In genomic region chr22:39532215-39533071, GRCh38 we compare ENCODE assay signal across 8 cellular contexts. TPM values are rescaled to one million over a fixed set of nuclear protein-coding genes. Genes with fewer than 3 reads are reported as not detected.
DNase-seq lines count a peak whose midpoint lies in the region; ATAC-seq and TF ChIP-seq lines count a peak whose summit lies in the region.

TSS of gene RPS19BP1 (minus strand) at chr22:39532748. CDS start at chr22:39532738, 10 bp downstream.

- H3K9ac ChIP-seq in mammary epithelial cell (ENCODE audit: insufficient read depth, low read length) (peak within 1 kb of the TSS; percentile 79), skeletal muscle tissue (ENCODE audit: low read depth in 1 of 3, low read length in 3 of 3) (peak within 1 kb of the TSS; percentile 89 to 99 (median 99))

- peaks cover 15% of the 10 kb centered on the region for H3K4me1 ChIP-seq in ACC112 (ENCODE audit: control insufficient read depth, insufficient read depth, low read length, unreplicated experiment)
- peaks cover 41% of the 10 kb centered on the region for H3K4me1 ChIP-seq in mammary epithelial cell (ENCODE audit: insufficient read depth, low read length)
- peaks cover 48 to 56% (median 49%) of the 10 kb centered on the region in 3 donors for H3K4me1 ChIP-seq in skeletal muscle tissue (ENCODE audit: control insufficient read depth in 3 of 3, insufficient read depth in 3 of 3, low read length in 3 of 3)

- H3K27me3 ChIP-seq in ACC112 (ENCODE audit: insufficient read depth, low read length) (no peaks in the 10 kb centered on the region), WERI-Rb-1 (ENCODE audit: insufficient read depth, low read depth, severe bottlenecking) (no peaks in the 10 kb centered on the region), mammary epithelial cell (ENCODE audit: insufficient read depth, low read length) (no peaks in the 10 kb centered on the region), skeletal muscle tissue (ENCODE audit: control insufficient read depth in 3 of 3, insufficient read depth in 3 of 3, low read length in 3 of 3) (peaks cover 0 to 10% (median 3%) of the 10 kb centered on the region in 3 donors)

- in situ Hi-C loops in mammary epithelial cell (cut with MboI; ENCODE audit: low sequenced_read_pairs in 2 of 2) = loop anchor here (10.0 to 25.0 kb wide), 3 partner anchors 655 to 832 kb away; partner anchors contain the start of genes ADSL (in 1 of the 2) and TNRC6B (in 1 of the 2)

- peak; percentile 83 for ATAC-seq in GM18870 (IDR thresholded peaks at IDR 0.05; ENCODE audit: unreplicated experiment)
- ATAC-seq in HG03135 (IDR thresholded peaks at IDR 0.05; ENCODE audit: unreplicated experiment) = peak; percentile 75

- peak within 1 kb of the TSS; percentile 86 for H3K4me2 ChIP-seq in mammary epithelial cell (ENCODE audit: insufficient read depth, low read depth, low read length)

- dilution Hi-C loops in mammary epithelial cell (cut with HindIII; ENCODE audit: low sequenced_read_pairs) = no loop called here

- peaks cover under 1% of the 10 kb centered on the region for H4K20me1 ChIP-seq in mammary epithelial cell (ENCODE audit: insufficient read depth, low read length)

- H3K4me3 ChIP-seq in ACC112 (ENCODE audit: low read depth, low read length) = peak within 1 kb of the TSS; percentile 98
- H3K4me3 ChIP-seq in WERI-Rb-1 (ENCODE audit: low read depth, low read length) = peak within 1 kb of the TSS; percentile 91
- peak within 1 kb of the TSS; percentile 65 to 85 (median 80) for H3K4me3 ChIP-seq in mammary epithelial cell (replicated peaks in 1 of 3; ENCODE audit: insufficient read depth in 1 of 3, low read depth in 2 of 3, low read length in 3 of 3)
- peak within 1 kb of the TSS; percentile 98 for H3K4me3 ChIP-seq in iPS-18c (ENCODE audit: insufficient read depth, low read depth, low read length)
- H3K4me3 ChIP-seq in skeletal muscle tissue (ENCODE audit: low read length in 3 of 3) = peak within 1 kb of the TSS; percentile 95 to 96 (median 95)

- H2AFZ ChIP-seq in ACC112 (ENCODE audit: low read length, unreplicated experiment) (peak within 1 kb of the TSS; percentile 89), mammary epithelial cell (ENCODE audit: low read depth, low read length) (peak within 1 kb of the TSS; percentile 92)

- intact Hi-C loops in mammary epithelial cell (cut with micrococcal nuclease) = loop anchor here (1.0 to 10.0 kb wide), 5 partner anchors 412 to 816 kb away; no protein-coding TSS in a partner anchor

- H3K9me3 ChIP-seq in WERI-Rb-1 (ENCODE audit: severe bottlenecking) (no peaks in the 10 kb centered on the region), mammary epithelial cell (replicated peaks; ENCODE audit: insufficient read depth, low read length) (no peaks in the 10 kb centered on the region), iPS-18c (ENCODE audit: control insufficient read depth, insufficient read depth, low read length) (no peaks in the 10 kb centered on the region), skeletal muscle tissue (ENCODE audit: control insufficient read depth in 3 of 3, low read length in 3 of 3) (no peaks in the 10 kb centered on the region)

- H3K79me2 ChIP-seq in ACC112 (ENCODE audit: control insufficient read depth, insufficient read depth, low read length, unreplicated experiment) = peaks cover 18% of the 10 kb centered on the region
- peaks cover 45% of the 10 kb centered on the region for H3K79me2 ChIP-seq in mammary epithelial cell (ENCODE audit: insufficient read depth, low read length)

- H3K27ac ChIP-seq in ACC112 (ENCODE audit: low read depth, low read length) (peak within 1 kb of the TSS; percentile 47), WERI-Rb-1 (peak within 1 kb of the TSS; percentile 87), mammary epithelial cell (ENCODE audit: insufficient read depth, low read depth, low read length) (peak within 1 kb of the TSS; percentile 52), skeletal muscle tissue (ENCODE audit: low read depth, low read length) (peak within 1 kb of the TSS; percentile 85)

- CTCF ChIA-PET in mammary epithelial cell (lab: Charles Lee; ENCODE audit: low non-redundant PET) = no interaction called here

- no TSS peak for BruUV-seq in mammary epithelial cell (replicated peaks; lab: Mats Ljungman, UMichigan)

- WGBS in mammary epithelial cell (ENCODE audit: low coverage, missing lambda C conversion rate) = 2% methylated on average over 22 of the region's 67 CpGs

- no peaks in the 10 kb centered on the region for H3K36me3 ChIP-seq in ACC112 (ENCODE audit: insufficient read depth, low read length)
- H3K36me3 ChIP-seq in WERI-Rb-1 = peaks cover 34% of the 10 kb centered on the region
- peaks cover 9% of the 10 kb centered on the region for H3K36me3 ChIP-seq in mammary epithelial cell (ENCODE audit: insufficient read depth, low read length)
- H3K36me3 ChIP-seq in skeletal muscle tissue (ENCODE audit: control insufficient read depth in 3 of 3, insufficient read depth in 3 of 3, low read length in 3 of 3) = peaks cover 0 to 19% (median 17%) of the 10 kb centered on the region in 3 donors

- TF ChIP-seq CTCF in WERI-Rb-1 (IDR thresholded peaks at IDR 0.05; ENCODE audit: low read depth, low read length) = no peak
- TF ChIP-seq CTCF in mammary epithelial cell (conservative IDR thresholded peaks at IDR 0.05 in 1 of 2, IDR thresholded peaks at IDR 0.05 in 1 of 2; ENCODE audit: extremely low read depth in 1 of 2, insufficient read depth in 1 of 2, low read depth in 1 of 2, low read length in 2 of 2) = no peak

- peak; percentile 98 for DNase-seq in NCI-H2227 (lab: John Stamatoyannopoulos, UW; ENCODE audit: unreplicated experiment)
- DNase-seq in WERI-Rb-1 = peak; percentile 99
- peak; percentile 100 for DNase-seq in mammary epithelial cell

RNA-seq across cellular contexts. Expression of gene RPS19BP1, which starts in this region (rescaled TPM):
- total RNA-seq in mammary epithelial cell (10 to 100 TPM; 35.7 to 81.3 TPM), skeletal muscle tissue (27.7 TPM)
- polyA plus RNA-seq in mammary epithelial cell = 89.0 TPM
- 12.5 TPM for polyA minus RNA-seq in mammary epithelial cell

Comparison
In these comparisons a context has a peak if more than half of its experiments do, and no peak if none do; other contexts are left out.
1. Peak in every context shown above with its lines: DNase-seq, ATAC-seq, H3K4me3 ChIP-seq and H3K27ac ChIP-seq.